ENCODE assay signal across 7 cellular contexts in genomic region chr1:108085628-108086027, GRCh38.
"Had no signal": no experiment of that assay in that cellular context is flagged by ENCODE, and none has a peak within 500 bp of the region (broad histone marks: within the 10 kb centered on the region; RNA-seq: fewer than 3 reads in every experiment).

No MANE protein-coding gene starts in this region.

- H3K4me2 ChIP-seq: KMS-11 had no signal

- ATAC-seq: HepG2 had no signal

- DNase-seq: IMR-90, KBM-7, KG1 had no signal

- FAIRE-seq: HepG2, HTR-8/SVneo had no signal

- H3K27ac ChIP-seq: HL-60, KMS-11 had no signal

- H3K9ac ChIP-seq: KMS-11 had no signal
